Comparison of ENCODE assay signal across 29 cellular contexts in genomic region chr11:58442136-58442535, GRCh38. TPM values are rescaled to one million over a fixed set of nuclear protein-coding genes. Genes with fewer than 3 reads are reported as not detected.
"Had no signal": no experiment of that assay in that cellular context is flagged by ENCODE, and none has a peak within 500 bp of the region (broad histone marks: within the 10 kb centered on the region; RNA-seq: fewer than 3 reads in every experiment).

Gene OR5B12, minus strand, starts transcription at chr11:58442236. Its CDS starts 2,085 bp downstream, at chr11:58440151.

- H3K9me3 ChIP-seq: thoracic aorta, thyroid gland, upper lobe of right lung, uterus had no signal

- ATAC-seq: stimulated activated effector memory CD8-positive, alpha-beta T cell treated with anti-CD3 and anti-CD28 coated beads, Interleukin-12 subunit alpha, Interleukin-12 subunit beta, amount 100 ng/mL, for 72 hours; stimulated activated memory B cell treated with anti-CD40 and anti-IgM and Interleukin-4, amounts not matched to agents 10 μg/mL and 1 μg/mL and 100 μg/mL, for 72 hours; stimulated activated naive B cell treated with anti-CD40 and anti-IgM and Interleukin-4, amounts not matched to agents 10 μg/mL and 1 μg/mL and 100 μg/mL, for 72 hours; stimulated activated naive CD8-positive, alpha-beta T cell treated with anti-CD3 and anti-CD28 coated beads, Interleukin-15, amount 100 ng/mL, for 72 hours; stimulated activated naive CD8-positive, alpha-beta T cell treated with anti-CD3 and anti-CD28 coated beads, Interleukin-15, Interleukin-2, amounts not matched to agents 100 U/mL and 50 U/mL, for 24 hours; upper lobe of right lung had no signal

- H3K27ac ChIP-seq: stomach, suprapubic skin, testis, thoracic aorta, thyroid gland, tibial artery, tibial nerve, transverse colon, upper lobe of left lung, upper lobe of right lung, uterus, vagina had no signal

- H3K36me3 ChIP-seq: stomach, suprapubic skin, thoracic aorta, thyroid gland, tibial artery, tibial nerve, transverse colon, upper lobe of left lung, upper lobe of right lung, uterus, vagina had no signal

- H3K4me1 ChIP-seq: stomach, suprapubic skin, testis, thyroid gland, tibial artery, tibial nerve, transverse colon, upper lobe of left lung, upper lobe of right lung, uterus, vagina had no signal

- H3K27me3 ChIP-seq: stomach, suprapubic skin, testis, thyroid gland, tibial artery, tibial nerve, transverse colon, upper lobe of left lung, upper lobe of right lung, uterus, vagina had no signal

- H3K4me3 ChIP-seq: stomach, suprapubic skin, testis, thoracic aorta, thyroid gland, tibial artery, tibial nerve, transverse colon, upper lobe of left lung, upper lobe of right lung, uterus, vagina had no signal

- DNase-seq: stimulated activated CD4-positive, alpha-beta T cell treated with anti-CD3 and anti-CD28 coated beads, Interleukin-2, amount 100 ng/mL, for 48 hours; stimulated activated CD4-positive, alpha-beta T cell treated with anti-CD3 and anti-CD28 coated beads, Interleukin-4, amount 100 ng/mL, for 1 hour; stimulated activated CD4-positive, alpha-beta T cell treated with anti-CD3 and anti-CD28 coated beads, Interleukin-4, amount 100 ng/mL, for 24 hours; stimulated activated CD4-positive, alpha-beta T cell treated with anti-CD3 and anti-CD28 coated beads, Interleukin-4, amount 100 ng/mL, for 4 hours; stimulated activated CD8-positive, alpha-beta memory T cell treated with anti-CD3 and anti-CD28 coated beads, Interleukin-4, amount 100 ng/mL, for 48 hours; stimulated activated naive B cell treated with anti-CD40 and anti-IgM and Interleukin-4, amounts not matched to agents 10 μg/mL and 1 μg/mL and 100 μg/mL, for 72 hours; stimulated activated naive CD4-positive, alpha-beta T cell; stimulated activated naive CD4-positive, alpha-beta T cell treated with Interleukin-2 at 50 U/mL for 16 hours; stimulated activated naive CD8-positive, alpha-beta T cell treated with anti-CD3 and anti-CD28 coated beads, Interleukin-15, amount 100 ng/mL, for 72 hours; stimulated activated naive CD8-positive, alpha-beta T cell treated with anti-CD3 and anti-CD28 coated beads, Interleukin-15, Interleukin-2, amounts not matched to agents 100 U/mL and 50 U/mL, for 24 hours; stomach; substantia nigra; testis; thyroid gland; tibial artery; transverse colon; trophoblast cell; upper lobe of left lung; upper lobe of right lung; uterus had no signal

RNA-seq across cellular contexts. Expression of gene OR5B12, which starts in this region (rescaled TPM):
- total RNA-seq: subcutaneous adipose tissue, suprapubic skin, temporal lobe, thoracic aorta, thyroid gland, transverse colon, upper lobe of left lung, upper lobe of right lung, ureter, vagina had no signal
